In the genomic region with DNA sequence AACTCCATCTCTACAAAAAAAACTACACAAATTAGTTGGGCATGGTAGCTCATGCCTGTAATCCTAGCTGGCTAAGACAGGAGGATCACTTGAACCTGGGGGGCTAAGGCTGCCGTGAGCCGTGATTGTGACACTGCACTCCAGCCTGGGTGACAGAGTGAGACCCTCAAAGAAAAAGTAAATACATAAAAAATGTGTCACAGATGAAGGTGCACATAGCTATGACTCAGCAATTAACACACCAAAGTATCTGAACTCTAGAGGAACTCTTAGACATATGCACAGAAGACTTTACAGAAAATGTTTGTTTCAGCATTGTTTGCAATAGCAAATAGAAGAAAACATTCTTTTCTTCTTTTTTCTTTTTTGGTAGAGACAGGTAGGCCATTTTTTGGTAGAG, we compare ENCODE assay signal across 1 cellular context.
A peak's percentile ranks its signal among the peaks of the same experiment; 100 is the strongest.
TF ChIP-seq lines count a peak whose summit lies in the region.

No MANE protein-coding gene starts in this region.

TF ChIP-seq in HCT116, 20 proteins besides CTCF, POLR2A, EP300 and RAD21 (continued from another document):
- TF ChIP-seq YY1 (IDR thresholded peaks at IDR 0.05; ENCODE audit: extremely low read depth, insufficient replicate concordance, low read depth, low read length) (no peak), EZH2 (IDR thresholded peaks at IDR 0.05) (no peak), TCF7L2 (IDR thresholded peaks at IDR 0.05; ENCODE audit: borderline replicate concordance, extremely low read depth, insufficient read depth, insufficient read length) (no peak), FOSL1 (IDR thresholded peaks at IDR 0.05; ENCODE audit: low read depth) (peak; percentile 23; the same call in 1 of the 2 replicates), EGR1 (IDR thresholded peaks at IDR 0.05; ENCODE audit: low read depth) (no peak), ZNF274 (IDR thresholded peaks at IDR 0.05; ENCODE audit: low read depth, low read length) (no peak), EZH2phosphoT487 (IDR thresholded peaks at IDR 0.05; ENCODE audit: borderline replicate concordance) (no peak), CBX3 (IDR thresholded peaks at IDR 0.05; ENCODE audit: low read depth) (no peak), CEBPB (IDR thresholded peaks at IDR 0.05; ENCODE audit: low read depth) (no peak), SP1 (IDR thresholded peaks at IDR 0.05; ENCODE audit: low read depth) (peak; percentile 21; the same call in 1 of the 2 replicates)
